In genomic region chr15:89358755-89359439, GRCh38 we compare ENCODE assay signal across 8 cellular contexts. TPM values are rescaled to one million over a fixed set of nuclear protein-coding genes. Genes with fewer than 3 reads are reported as not detected.
DNase-seq lines count a peak whose midpoint lies in the region; ATAC-seq and TF ChIP-seq lines count a peak whose summit lies in the region.

No MANE protein-coding gene starts in this region.

- peak; percentile 85 for DNase-seq in GM12865 (ENCODE audit: low read depth)
- no peak for DNase-seq in HFF-Myc (ENCODE audit: extremely low read depth, low read depth)
- peak; percentile 72 for DNase-seq in MV-4-11 (lab: John Stamatoyannopoulos, UW)
- peak; percentile 80 for DNase-seq in SKM-1 treated with dmso at 0.1 percent for 144 hours (lab: John Stamatoyannopoulos, UW; ENCODE audit: unreplicated experiment)
- DNase-seq in activated naive CD8-positive, alpha-beta T cell treated with anti-CD3 and anti-CD28 coated beads for 36 hours: peak; percentile 84
- DNase-seq in cardiac septum (ENCODE audit: low spot score): peak; percentile 91
- DNase-seq in posterior vena cava (ENCODE audit: low spot score): peak; percentile 95
- DNase-seq in upper lobe of right lung: peak; percentile 90

- TF ChIP-seq CTCF in GM12865 (IDR thresholded peaks at IDR 0.05; ENCODE audit: insufficient read depth, low read depth, low read length, missing control alignments) (peak; percentile 79), HFF-Myc (IDR thresholded peaks at IDR 0.05; ENCODE audit: low read depth, low read length, missing control alignments) (peak; percentile 80), upper lobe of right lung (IDR thresholded peaks at IDR 0.05) (peak; percentile 97)

- no peak overlapping the region for H3K27ac ChIP-seq in upper lobe of right lung

- H3K9me3 ChIP-seq in upper lobe of right lung: no peaks in the 10 kb centered on the region

- H3K36me3 ChIP-seq in upper lobe of right lung: no peaks in the 10 kb centered on the region

- ATAC-seq in upper lobe of right lung: peak; percentile 95

- intact Hi-C loops in cardiac septum (cut with DNase I): loop anchor here (1.0 to 2.0 kb wide), 2 partner anchors 72 to 114 kb away; no protein-coding TSS in a partner anchor
- intact Hi-C loops in posterior vena cava (cut with DNase I): loop anchor here (2.0 to 5.0 kb wide), 3 partner anchors 68 to 193 kb away; no protein-coding TSS in a partner anchor
- intact Hi-C loops in upper lobe of right lung (cut with DNase I): loop anchor here (5.0 kb wide), 1 partner anchor 68 kb away; no protein-coding TSS in a partner anchor

- H3K27ac Mint-ChIP-seq in activated naive CD8-positive, alpha-beta T cell treated with anti-CD3 and anti-CD28 coated beads for 36 hours: no peak overlapping the region

- H3K4me3 Mint-ChIP-seq in activated naive CD8-positive, alpha-beta T cell treated with anti-CD3 and anti-CD28 coated beads for 36 hours: peak overlapping the region; percentile 78

- no peaks in the 10 kb centered on the region for H3K9me3 Mint-ChIP-seq in activated naive CD8-positive, alpha-beta T cell treated with anti-CD3 and anti-CD28 coated beads for 36 hours

- H3K4me3 ChIP-seq in GM12865 (ENCODE audit: low read depth, low read length) (peak overlapping the region; percentile 61), HFF-Myc (replicated peaks; ENCODE audit: low read depth, low read length) (peak overlapping the region; percentile 12), upper lobe of right lung (peak overlapping the region; percentile 45)

- peaks cover 7% of the 10 kb centered on the region for H3K4me1 ChIP-seq in upper lobe of right lung

- H3K36me3 Mint-ChIP-seq in activated naive CD8-positive, alpha-beta T cell treated with anti-CD3 and anti-CD28 coated beads for 36 hours: no peaks in the 10 kb centered on the region

- H3K27me3 Mint-ChIP-seq in activated naive CD8-positive, alpha-beta T cell treated with anti-CD3 and anti-CD28 coated beads for 36 hours: peaks cover 91% of the 10 kb centered on the region

- peaks cover 11% of the 10 kb centered on the region for H3K4me1 Mint-ChIP-seq in activated naive CD8-positive, alpha-beta T cell treated with anti-CD3 and anti-CD28 coated beads for 36 hours

- peaks cover 92% of the 10 kb centered on the region for H3K27me3 ChIP-seq in upper lobe of right lung

RNA-seq across cellular contexts. Expression of gene POLG, which starts 24.3 kb away (rescaled TPM):
- total RNA-seq in activated naive CD8-positive, alpha-beta T cell treated with anti-CD3 and anti-CD28 coated beads for 36 hours: 100 to 1,000 TPM in 1 of 2 experiments, 10 to 100 TPM in 1; 96.1 to 102 TPM
- total RNA-seq in cardiac septum (49.4 TPM), posterior vena cava (10 to 100 TPM; 45.6 to 47.9 TPM), upper lobe of right lung (56.6 TPM)
